ENCODE assay signal across 19 cellular contexts in the genomic region with DNA sequence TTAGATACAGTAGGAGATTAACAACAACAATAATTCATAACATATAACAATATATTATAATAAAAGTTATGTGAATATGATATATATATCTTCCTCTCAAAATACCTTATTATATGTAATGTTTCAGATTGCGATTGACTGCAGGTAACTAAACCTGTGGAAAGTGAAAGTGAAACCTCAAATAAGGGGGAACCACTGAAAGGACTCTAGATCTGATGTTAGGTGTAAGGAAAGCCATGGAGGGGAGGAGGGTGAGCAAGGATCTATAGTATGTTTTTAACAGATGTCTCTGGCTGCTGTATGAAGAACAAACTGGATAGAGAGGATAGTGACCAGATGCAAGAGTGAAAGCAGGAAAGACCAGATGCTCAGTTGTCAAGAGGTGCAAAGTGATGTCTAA. TPM values are rescaled to one million over a fixed set of nuclear protein-coding genes. Genes with fewer than 3 reads are reported as not detected.
A peak's percentile ranks its signal among the peaks of the same experiment; 100 is the strongest.
DNase-seq lines count a peak whose midpoint lies in the region; ATAC-seq and TF ChIP-seq lines count a peak whose summit lies in the region.
"Had no signal": no experiment of that assay in that cellular context is flagged by ENCODE, and none has a peak within 500 bp of the region (broad histone marks: within the 10 kb centered on the region; RNA-seq: fewer than 3 reads in every experiment).

No MANE protein-coding gene starts in this region.

- no peaks in the 10 kb centered on the region for H3K9me3 ChIP-seq in CD4-positive, CD25-positive, alpha-beta regulatory T cell (ENCODE audit: control insufficient read depth in 2 of 2, low read length in 2 of 2)
- H3K9me3 ChIP-seq in MM.1S (replicated peaks; ENCODE audit: insufficient read depth, low read length), result no peaks in the 10 kb centered on the region
- no peaks in the 10 kb centered on the region for H3K9me3 ChIP-seq in spleen
- H3K9me3 ChIP-seq: esophagus squamous epithelium had no signal

- H3K4me1 Mint-ChIP-seq in CD4-positive, CD25-positive, alpha-beta regulatory T cell, result peaks cover 5 to 16% (median 10%) of the 10 kb centered on the region in 4 donors
- peaks cover 4% of the 10 kb centered on the region for H3K4me1 Mint-ChIP-seq in activated CD8-positive, alpha-beta T cell treated with anti-CD3 and anti-CD28 coated beads, Interleukin-2, amount 10 ng/mL, durations not matched to agents 7 days and 5 days (ENCODE audit: low read depth)

- WGBS in spleen, 5 donors, result 67 to 85% (median 78%) methylated on average over 1 of the region's 1 CpG

- POLR2A ChIA-PET in activated CD8-positive, alpha-beta T cell treated with anti-CD3 and anti-CD28 coated beads, Interleukin-2, amount 10 ng/mL, durations not matched to agents 7 days and 5 days (lab: Charles Lee), result no interaction called here

- no peak for TF ChIP-seq CTCF in MM.1S (IDR thresholded peaks at IDR 0.05; ENCODE audit: low read length)
- TF ChIP-seq CTCF in spleen (IDR thresholded peaks at IDR 0.05 in 8 of 11, conservative IDR thresholded peaks at IDR 0.05 in 3 of 11), result no peak

- peaks cover 0 to 4% (median 2%) of the 10 kb centered on the region in 7 donors for H3K9me3 Mint-ChIP-seq in CD4-positive, CD25-positive, alpha-beta regulatory T cell
- no peaks in the 10 kb centered on the region for H3K9me3 Mint-ChIP-seq in activated CD8-positive, alpha-beta T cell treated with anti-CD3 and anti-CD28 coated beads, Interleukin-2, amount 10 ng/mL, durations not matched to agents 7 days and 5 days (ENCODE audit: insufficient read depth)
- H3K9me3 Mint-ChIP-seq: activated B cell treated with CpG ODN at 0.5 μM for 24 hours, type B pancreatic cell had no signal

- intact Hi-C loops in spleen (cut with DNase I; ENCODE audit: low total_unique reads), result no loop called here

- peak overlapping the region in 2 of 3 donors; percentile 1 to 27 for H3K27ac Mint-ChIP-seq in CD4-positive, CD25-positive, alpha-beta regulatory T cell
- H3K27ac Mint-ChIP-seq in activated CD8-positive, alpha-beta T cell treated with anti-CD3 and anti-CD28 coated beads, Interleukin-2, amount 10 ng/mL, durations not matched to agents 7 days and 5 days, result no peak overlapping the region
- H3K27ac Mint-ChIP-seq: activated B cell treated with CpG ODN at 0.5 μM for 24 hours, type B pancreatic cell had no signal

- no peaks in the 10 kb centered on the region for H4K20me1 ChIP-seq in MM.1S (ENCODE audit: insufficient read depth, low read length)

- H3F3A ChIP-seq in MM.1S (ENCODE audit: insufficient read depth, low read length), result no peaks in the 10 kb centered on the region

- H3K4me3 ChIP-seq in CD4-positive, CD25-positive, alpha-beta regulatory T cell (ENCODE audit: low read depth, low read length), result peak overlapping the region; percentile 63
- H3K4me3 ChIP-seq in MM.1S (ENCODE audit: low read length) (no peak overlapping the region), spleen (peak overlapping the region in 1 of 8 donors; percentile 11)
- H3K4me3 ChIP-seq: esophagus squamous epithelium had no signal

- no peaks in the 10 kb centered on the region for H3K36me3 ChIP-seq in CD4-positive, CD25-positive, alpha-beta regulatory T cell (ENCODE audit: control insufficient read depth, insufficient read depth, low read length)
- H3K36me3 ChIP-seq in MM.1S (replicated peaks; ENCODE audit: insufficient read depth, low read length) (no peaks in the 10 kb centered on the region), spleen (no peaks in the 10 kb centered on the region)
- H3K36me3 ChIP-seq: esophagus squamous epithelium had no signal

- no peaks in the 10 kb centered on the region for H3K4me1 ChIP-seq in CD4-positive, CD25-positive, alpha-beta regulatory T cell (ENCODE audit: control insufficient read depth, insufficient read depth, low read length, poor library complexity, severe bottlenecking)
- no peaks in the 10 kb centered on the region for H3K4me1 ChIP-seq in MM.1S (ENCODE audit: low read length)
- no peaks in the 10 kb centered on the region for H3K4me1 ChIP-seq in spleen
- H3K4me1 ChIP-seq: esophagus squamous epithelium had no signal

- H3K27me3 ChIP-seq in CD4-positive, CD25-positive, alpha-beta regulatory T cell (ENCODE audit: control insufficient read depth, insufficient read depth, low read length), result peaks cover 19% of the 10 kb centered on the region
- H3K27me3 ChIP-seq in MM.1S (replicated peaks; ENCODE audit: insufficient read depth, low read length) (no peaks in the 10 kb centered on the region), spleen (replicated peaks in 1 of 7) (peaks cover 0 to 53% (median 15%) of the 10 kb centered on the region in 7 donors)

- no peaks in the 10 kb centered on the region for H3K79me2 ChIP-seq in MM.1S (ENCODE audit: low read length)

- peaks cover 2% of the 10 kb centered on the region for H3K36me3 Mint-ChIP-seq in CD4-positive, CD25-positive, alpha-beta regulatory T cell
- H3K36me3 Mint-ChIP-seq in activated CD8-positive, alpha-beta T cell treated with anti-CD3 and anti-CD28 coated beads, Interleukin-2, amount 10 ng/mL, durations not matched to agents 7 days and 5 days (ENCODE audit: low read depth), result no peaks in the 10 kb centered on the region
- H3K36me3 Mint-ChIP-seq: type B pancreatic cell had no signal

- no peak for TF ChIP-seq POLR2A in spleen (IDR thresholded peaks at IDR 0.05)

- no peak overlapping the region for H3K9ac ChIP-seq in MM.1S (ENCODE audit: low read length)

- H3K4me3 Mint-ChIP-seq in CD4-positive, CD25-positive, alpha-beta regulatory T cell, result peak overlapping the region; percentile 1 to 59 (median 28)
- H3K4me3 Mint-ChIP-seq in activated CD8-positive, alpha-beta T cell treated with anti-CD3 and anti-CD28 coated beads, Interleukin-2, amount 10 ng/mL, durations not matched to agents 7 days and 5 days, result no peak overlapping the region
- H3K4me3 Mint-ChIP-seq: activated B cell treated with CpG ODN at 0.5 μM for 24 hours, type B pancreatic cell had no signal

- DNase-seq in NCI-H2171 treated with DMSO at 0.1 percent for 48 hours (lab: John Stamatoyannopoulos, UW) (peak; percentile 41), NCI-H2171 (lab: John Stamatoyannopoulos, UW) (no peak), MM.1S (peak; percentile 54), SK-N-DZ (ENCODE audit: low spot score) (no peak), spleen (no peak), inferior parietal cortex (ENCODE audit: extremely low spot score) (no peak)
- DNase-seq in CD4-positive, CD25-positive, alpha-beta regulatory T cell, result peak in 1 of 3 donors; percentile 32
- DNase-seq in activated CD8-positive, alpha-beta T cell treated with anti-CD3 and anti-CD28 coated beads, Interleukin-2, amount 10 ng/mL, durations not matched to agents 7 days and 5 days, result no peak
- DNase-seq: 8988T; activated B cell treated with CpG ODN at 0.5 μM for 24 hours; activated naive CD4-positive, alpha-beta T cell treated with anti-CD3 and anti-CD28 coated beads, Interleukin-2, amount 50 U/mL, for 16 hours; activated T-cell treated with anti-CD3 and anti-CD28 coated beads, Interleukin-2, amount 50 U/mL, for 48 hours; Calu3; effector CD8-positive, alpha-beta T cell; esophagus squamous epithelium; kidney glomerular epithelial cell; stimulated activated CD4-positive, alpha-beta T cell treated with anti-CD3 and anti-CD28 coated beads, Interleukin-4, amount 100 ng/mL, for 24 hours had no signal

- no peak overlapping the region for H3K27ac ChIP-seq in CD4-positive, CD25-positive, alpha-beta regulatory T cell (ENCODE audit: insufficient read depth, low read length, poor library complexity, severe bottlenecking)
- no peak overlapping the region for H3K27ac ChIP-seq in MM.1S (ENCODE audit: low read length)
- no peak overlapping the region for H3K27ac ChIP-seq in spleen
- H3K27ac ChIP-seq: esophagus squamous epithelium had no signal

- no peak overlapping the region; the same call in 1 of the 2 replicates for H3K4me2 ChIP-seq in MM.1S (ENCODE audit: low read depth, low read length)

- peaks cover 38% of the 10 kb centered on the region for H3K27me3 Mint-ChIP-seq in CD4-positive, CD25-positive, alpha-beta regulatory T cell
- H3K27me3 Mint-ChIP-seq in activated CD8-positive, alpha-beta T cell treated with anti-CD3 and anti-CD28 coated beads, Interleukin-2, amount 10 ng/mL, durations not matched to agents 7 days and 5 days (ENCODE audit: low read depth), result peaks cover 45% of the 10 kb centered on the region

- H3K9me2 ChIP-seq in MM.1S (replicated peaks; ENCODE audit: insufficient read depth, low read length), result no peaks in the 10 kb centered on the region

- peak in 1 of 2 donors; percentile 34 for ATAC-seq in CD4-positive, CD25-positive, alpha-beta regulatory T cell (ENCODE audit: low read depth in 2 of 2)
- peak; percentile 49 for ATAC-seq in activated CD8-positive, alpha-beta T cell treated with anti-CD3 and anti-CD28 coated beads, Interleukin-2, amount 10 ng/mL, durations not matched to agents 7 days and 5 days

- CTCF ChIA-PET in activated CD8-positive, alpha-beta T cell treated with anti-CD3 and anti-CD28 coated beads, Interleukin-2, amount 10 ng/mL, durations not matched to agents 7 days and 5 days (lab: Charles Lee), result no interaction called here

- H2AFZ ChIP-seq in MM.1S (ENCODE audit: low read length), result no peak overlapping the region

RNA-seq across cellular contexts. Expression of a gene that starts 5.8 kb away (rescaled TPM):
- total RNA-seq in CD4-positive, CD25-positive, alpha-beta regulatory T cell, result 0.57 TPM
- not detected for polyA plus RNA-seq in CD4-positive, CD25-positive, alpha-beta regulatory T cell
- not detected for total RNA-seq in activated CD8-positive, alpha-beta T cell treated with anti-CD3 and anti-CD28 coated beads, Interleukin-2, amount 10 ng/mL, durations not matched to agents 7 days and 5 days
- polyA plus RNA-seq in SK-N-DZ (2014; cell fraction: cytosol; rRNA removed), result 3.5 and 4.6 TPM in 2 replicates
- polyA plus RNA-seq in SK-N-DZ (2014; cell fraction: nucleus; rRNA removed), result 2.2 and 2.6 TPM in 2 replicates
- 1 to 10 TPM in 1 of 7 donors, under 1 TPM in 3, not detected in 3; 0.32 to 1.0 (median 0.67) TPM for total RNA-seq in spleen
- under 1 TPM in 2 of 3 donors, not detected in 1; under 0.01 to 0.08 TPM for polyA plus RNA-seq in spleen
- total RNA-seq: Calu3, G401 had no signal

Comparison
In these comparisons a context has a peak if more than half of its experiments do, and no peak if none do; other contexts are left out.
1. DNase-seq: peak in NCI-H2171 treated with DMSO at 0.1 percent for 48 hours (single experiment) and MM.1S (single experiment); none in NCI-H2171 (single experiment), activated CD8-positive, alpha-beta T cell treated with anti-CD3 and anti-CD28 coated beads, Interleukin-2, amount 10 ng/mL, durations not matched to agents 7 days and 5 days (single experiment), SK-N-DZ (single experiment), spleen (single experiment) and inferior parietal cortex (single experiment).